In the genomic region with DNA sequence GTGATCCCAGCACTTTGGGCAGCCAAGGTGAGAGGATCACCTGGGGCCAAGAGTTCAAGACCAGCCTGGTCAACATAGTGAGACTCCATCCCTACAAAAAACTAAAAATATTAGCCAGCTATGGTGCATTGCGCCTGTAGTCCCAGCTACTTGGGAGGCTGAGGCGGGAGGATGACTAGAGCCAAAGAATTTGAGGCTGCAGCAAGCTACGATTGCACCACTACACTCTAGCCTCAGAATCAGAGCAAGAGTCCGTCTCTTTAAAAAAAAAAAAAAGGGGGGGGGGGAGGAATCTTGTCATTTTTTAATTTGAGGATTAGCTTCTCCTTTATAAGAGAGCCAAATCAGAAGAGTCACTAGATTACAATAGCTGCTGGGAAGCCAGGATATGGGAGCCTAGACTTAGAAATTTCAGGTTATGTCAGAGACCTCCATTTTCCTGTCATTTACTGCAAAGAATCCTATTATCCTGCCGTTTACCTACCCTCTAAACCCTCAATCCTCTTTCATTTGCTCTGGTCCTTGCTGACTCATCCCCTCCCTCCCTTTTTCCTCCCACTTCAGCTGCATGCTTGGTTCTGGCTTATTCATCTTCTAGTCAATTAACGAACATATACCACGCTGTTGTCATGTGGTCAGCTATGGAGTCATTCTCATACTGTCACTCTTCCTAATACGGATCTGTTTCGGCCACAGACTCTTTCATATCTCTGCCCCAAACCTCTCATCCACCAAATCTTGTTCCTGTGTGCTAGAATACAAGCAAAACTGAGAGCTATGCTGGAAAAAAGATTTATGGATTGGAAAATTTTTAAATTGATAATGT, we compare ENCODE assay signal across 1 cellular context.
TF ChIP-seq lines count a peak whose summit lies in the region.

No MANE protein-coding gene starts in this region.

TF ChIP-seq in K562, 482 proteins besides CTCF, POLR2A, EP300 and RAD21 (continued from another document and continues in another):
- TF ChIP-seq ZNF655 (CRISPR knock-in tag; IDR thresholded peaks at IDR 0.05) = no peak
- TF ChIP-seq, protein P1, sequence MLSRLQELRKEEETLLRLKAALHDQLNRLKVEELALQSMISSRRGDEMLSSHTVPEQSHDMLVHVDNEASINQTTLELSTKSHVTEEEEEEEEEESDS (CRISPR knock-in tag; IDR thresholded peaks at IDR 0.05) = no peak
- TF ChIP-seq ESRRB (CRISPR knock-in tag; IDR thresholded peaks at IDR 0.05; ENCODE audit: borderline replicate concordance) = no peak
- peak; percentile 70 for TF ChIP-seq SOX6 (IDR thresholded peaks at IDR 0.05)
- TF ChIP-seq XRCC3 (IDR thresholded peaks at IDR 0.05) = no peak
- no peak for TF ChIP-seq CHD7 (IDR thresholded peaks at IDR 0.05; ENCODE audit: low read depth, low read length)
- no peak for TF ChIP-seq ZNF431 (CRISPR knock-in tag; IDR thresholded peaks at IDR 0.05)
- no peak for TF ChIP-seq GATA2 (CRISPR knock-in tag; IDR thresholded peaks at IDR 0.05)
- TF ChIP-seq SAP30 (IDR thresholded peaks at IDR 0.05; ENCODE audit: borderline replicate concordance, insufficient read depth, low read depth, low read length, poor library complexity, severe bottlenecking) = no peak
- TF ChIP-seq NCOA4 (IDR thresholded peaks at IDR 0.05; ENCODE audit: partially characterized antibody) = no peak
- TF ChIP-seq ZKSCAN8 (CRISPR knock-in tag; IDR thresholded peaks at IDR 0.05) = peak; percentile 52; the same call in 1 of the 2 replicates
- TF ChIP-seq ZBTB11 (CRISPR knock-in tag; IDR thresholded peaks at IDR 0.05) = peak in 1 of 3 experiments; percentile 66; a peak in 2 of 6 replicates
- TF ChIP-seq KAT8 (IDR thresholded peaks at IDR 0.05; ENCODE audit: low read depth) = no peak
- TF ChIP-seq FOS (IDR thresholded peaks at IDR 0.05; ENCODE audit: extremely low read depth, insufficient read length) = peak; percentile 43
- TF ChIP-seq OTX1 (CRISPR knock-in tag; IDR thresholded peaks at IDR 0.05) = 0 out of 2 replicates have a peak, but pooled peaks have one; percentile 24
- TF ChIP-seq NR2F6 (CRISPR knock-in tag; IDR thresholded peaks at IDR 0.05) = no peak
- TF ChIP-seq ERF (CRISPR knock-in tag; IDR thresholded peaks at IDR 0.05) = no peak
- no peak for TF ChIP-seq PML (IDR thresholded peaks at IDR 0.05; ENCODE audit: low read length)
- TF ChIP-seq E2F4 (CRISPR knock-in tag; IDR thresholded peaks at IDR 0.05; ENCODE audit: low read depth) = no peak
- TF ChIP-seq EWSR1 (IDR thresholded peaks at IDR 0.05; ENCODE audit: borderline replicate concordance, low read depth, partially characterized antibody) = no peak
- TF ChIP-seq STAT5B (CRISPR knock-in tag; IDR thresholded peaks at IDR 0.05) = no peak
- TF ChIP-seq UBTF (IDR thresholded peaks at IDR 0.05; ENCODE audit: borderline replicate concordance in 1 of 2, low read depth in 2 of 2, low read length in 2 of 2) = no peak
- TF ChIP-seq FIP1L1 (IDR thresholded peaks at IDR 0.05; ENCODE audit: low read depth, low read length, poor library complexity, severe bottlenecking) = no peak
- TF ChIP-seq SUPT5H (IDR thresholded peaks at IDR 0.05) = no peak
- TF ChIP-seq, protein P2, sequence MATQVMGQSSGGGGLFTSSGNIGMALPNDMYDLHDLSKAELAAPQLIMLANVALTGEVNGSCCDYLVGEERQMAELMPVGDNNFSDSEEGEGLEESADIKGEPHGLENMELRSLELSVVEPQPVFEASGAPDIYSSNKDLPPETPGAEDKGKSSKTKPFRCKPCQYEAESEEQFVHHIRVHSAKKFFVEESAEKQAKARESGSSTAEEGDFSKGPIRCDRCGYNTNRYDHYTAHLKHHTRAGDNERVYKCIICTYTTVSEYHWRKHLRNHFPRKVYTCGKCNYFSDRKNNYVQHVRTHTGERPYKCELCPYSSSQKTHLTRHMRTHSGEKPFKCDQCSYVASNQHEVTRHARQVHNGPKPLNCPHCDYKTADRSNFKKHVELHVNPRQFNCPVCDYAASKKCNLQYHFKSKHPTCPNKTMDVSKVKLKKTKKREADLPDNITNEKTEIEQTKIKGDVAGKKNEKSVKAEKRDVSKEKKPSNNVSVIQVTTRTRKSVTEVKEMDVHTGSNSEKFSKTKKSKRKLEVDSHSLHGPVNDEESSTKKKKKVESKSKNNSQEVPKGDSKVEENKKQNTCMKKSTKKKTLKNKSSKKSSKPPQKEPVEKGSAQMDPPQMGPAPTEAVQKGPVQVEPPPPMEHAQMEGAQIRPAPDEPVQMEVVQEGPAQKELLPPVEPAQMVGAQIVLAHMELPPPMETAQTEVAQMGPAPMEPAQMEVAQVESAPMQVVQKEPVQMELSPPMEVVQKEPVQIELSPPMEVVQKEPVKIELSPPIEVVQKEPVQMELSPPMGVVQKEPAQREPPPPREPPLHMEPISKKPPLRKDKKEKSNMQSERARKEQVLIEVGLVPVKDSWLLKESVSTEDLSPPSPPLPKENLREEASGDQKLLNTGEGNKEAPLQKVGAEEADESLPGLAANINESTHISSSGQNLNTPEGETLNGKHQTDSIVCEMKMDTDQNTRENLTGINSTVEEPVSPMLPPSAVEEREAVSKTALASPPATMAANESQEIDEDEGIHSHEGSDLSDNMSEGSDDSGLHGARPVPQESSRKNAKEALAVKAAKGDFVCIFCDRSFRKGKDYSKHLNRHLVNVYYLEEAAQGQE (CRISPR knock-in tag; IDR thresholded peaks at IDR 0.05; ENCODE audit: low read depth) = no peak
- TF ChIP-seq SREBF1 (IDR thresholded peaks at IDR 0.05; ENCODE audit: borderline replicate concordance, low read depth, low read length) = no peak
- 0 out of 2 replicates have a peak, but pooled peaks have one; percentile 28 for TF ChIP-seq ZNF589 (CRISPR knock-in tag; IDR thresholded peaks at IDR 0.05; ENCODE audit: low read depth)
